1 cellular context compared by ENCODE assay signal in genomic region chr17:31550389-31551056, GRCh38.
TF ChIP-seq lines count a peak whose summit lies in the region.

No MANE protein-coding gene starts in this region.

TF ChIP-seq in GM23338, 12 proteins besides CTCF, POLR2A, EP300 and RAD21 (continued from another document):
- TF ChIP-seq, protein P1, sequence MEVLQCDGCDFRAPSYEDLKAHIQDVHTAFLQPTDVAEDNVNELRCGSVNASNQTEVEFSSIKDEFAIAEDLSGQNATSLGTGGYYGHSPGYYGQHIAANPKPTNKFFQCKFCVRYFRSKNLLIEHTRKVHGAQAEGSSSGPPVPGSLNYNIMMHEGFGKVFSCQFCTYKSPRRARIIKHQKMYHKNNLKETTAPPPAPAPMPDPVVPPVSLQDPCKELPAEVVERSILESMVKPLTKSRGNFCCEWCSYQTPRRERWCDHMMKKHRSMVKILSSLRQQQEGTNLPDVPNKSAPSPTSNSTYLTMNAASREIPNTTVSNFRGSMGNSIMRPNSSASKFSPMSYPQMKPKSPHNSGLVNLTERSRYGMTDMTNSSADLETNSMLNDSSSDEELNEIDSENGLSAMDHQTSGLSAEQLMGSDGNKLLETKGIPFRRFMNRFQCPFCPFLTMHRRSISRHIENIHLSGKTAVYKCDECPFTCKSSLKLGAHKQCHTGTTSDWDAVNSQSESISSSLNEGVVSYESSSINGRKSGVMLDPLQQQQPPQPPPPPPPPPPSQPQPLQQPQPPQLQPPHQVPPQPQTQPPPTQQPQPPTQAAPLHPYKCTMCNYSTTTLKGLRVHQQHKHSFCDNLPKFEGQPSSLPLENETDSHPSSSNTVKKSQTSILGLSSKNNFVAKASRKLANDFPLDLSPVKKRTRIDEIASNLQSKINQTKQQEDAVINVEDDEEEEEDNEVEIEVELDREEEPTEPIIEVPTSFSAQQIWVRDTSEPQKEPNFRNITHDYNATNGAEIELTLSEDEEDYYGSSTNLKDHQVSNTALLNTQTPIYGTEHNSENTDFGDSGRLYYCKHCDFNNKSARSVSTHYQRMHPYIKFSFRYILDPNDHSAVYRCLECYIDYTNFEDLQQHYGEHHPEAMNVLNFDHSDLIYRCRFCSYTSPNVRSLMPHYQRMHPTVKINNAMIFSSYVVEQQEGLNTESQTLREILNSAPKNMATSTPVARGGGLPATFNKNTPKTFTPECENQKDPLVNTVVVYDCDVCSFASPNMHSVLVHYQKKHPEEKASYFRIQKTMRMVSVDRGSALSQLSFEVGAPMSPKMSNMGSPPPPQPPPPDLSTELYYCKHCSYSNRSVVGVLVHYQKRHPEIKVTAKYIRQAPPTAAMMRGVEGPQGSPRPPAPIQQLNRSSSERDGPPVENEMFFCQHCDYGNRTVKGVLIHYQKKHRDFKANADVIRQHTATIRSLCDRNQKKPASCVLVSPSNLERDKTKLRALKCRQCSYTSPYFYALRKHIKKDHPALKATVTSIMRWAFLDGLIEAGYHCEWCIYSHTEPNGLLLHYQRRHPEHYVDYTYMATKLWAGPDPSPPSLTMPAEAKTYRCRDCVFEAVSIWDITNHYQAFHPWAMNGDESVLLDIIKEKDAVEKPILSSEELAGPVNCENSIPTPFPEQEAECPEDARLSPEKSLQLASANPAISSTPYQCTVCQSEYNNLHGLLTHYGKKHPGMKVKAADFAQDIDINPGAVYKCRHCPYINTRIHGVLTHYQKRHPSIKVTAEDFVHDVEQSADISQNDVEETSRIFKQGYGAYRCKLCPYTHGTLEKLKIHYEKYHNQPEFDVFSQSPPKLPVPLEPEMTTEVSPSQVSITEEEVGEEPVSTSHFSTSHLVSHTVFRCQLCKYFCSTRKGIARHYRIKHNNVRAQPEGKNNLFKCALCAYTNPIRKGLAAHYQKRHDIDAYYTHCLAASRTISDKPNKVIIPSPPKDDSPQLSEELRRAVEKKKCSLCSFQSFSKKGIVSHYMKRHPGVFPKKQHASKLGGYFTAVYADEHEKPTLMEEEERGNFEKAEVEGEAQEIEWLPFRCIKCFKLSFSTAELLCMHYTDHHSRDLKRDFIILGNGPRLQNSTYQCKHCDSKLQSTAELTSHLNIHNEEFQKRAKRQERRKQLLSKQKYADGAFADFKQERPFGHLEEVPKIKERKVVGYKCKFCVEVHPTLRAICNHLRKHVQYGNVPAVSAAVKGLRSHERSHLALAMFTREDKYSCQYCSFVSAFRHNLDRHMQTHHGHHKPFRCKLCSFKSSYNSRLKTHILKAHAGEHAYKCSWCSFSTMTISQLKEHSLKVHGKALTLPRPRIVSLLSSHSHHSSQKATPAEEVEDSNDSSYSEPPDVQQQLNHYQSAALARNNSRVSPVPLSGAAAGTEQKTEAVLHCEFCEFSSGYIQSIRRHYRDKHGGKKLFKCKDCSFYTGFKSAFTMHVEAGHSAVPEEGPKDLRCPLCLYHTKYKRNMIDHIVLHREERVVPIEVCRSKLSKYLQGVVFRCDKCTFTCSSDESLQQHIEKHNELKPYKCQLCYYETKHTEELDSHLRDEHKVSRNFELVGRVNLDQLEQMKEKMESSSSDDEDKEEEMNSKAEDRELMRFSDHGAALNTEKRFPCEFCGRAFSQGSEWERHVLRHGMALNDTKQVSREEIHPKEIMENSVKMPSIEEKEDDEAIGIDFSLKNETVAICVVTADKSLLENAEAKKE (CRISPR knock-in tag; IDR thresholded peaks at IDR 0.05): no peak
- TF ChIP-seq ZNF114 (CRISPR knock-in tag; IDR thresholded peaks at IDR 0.05) (no peak), EZH2 (IDR thresholded peaks at IDR 0.05; ENCODE audit: low read depth, unreplicated experiment) (no peak), STAT1 (IDR thresholded peaks at IDR 0.05; ENCODE audit: unreplicated experiment) (no peak), ZNF331 (CRISPR knock-in tag; IDR thresholded peaks at IDR 0.05; ENCODE audit: low read depth) (no peak)
